In genomic region chr5:107610795-107611194, GRCh38 we compare ENCODE assay signal across 31 cellular contexts. TPM values are rescaled to one million over a fixed set of nuclear protein-coding genes. Genes with fewer than 3 reads are reported as not detected.
"Had no signal": no experiment of that assay in that cellular context is flagged by ENCODE, and none has a peak within 500 bp of the region (broad histone marks: within the 10 kb centered on the region; RNA-seq: fewer than 3 reads in every experiment).

No MANE protein-coding gene starts in this region.

- H3K9me3 Mint-ChIP-seq: activated naive CD4-positive, alpha-beta T cell treated with anti-CD3 and anti-CD28 coated beads, Interleukin-2, amount 50 U/mL, for 24 hours had no signal

- DNase-seq: activated CD4-positive, alpha-beta T cell treated with anti-CD3 and anti-CD28 coated beads for 36 hours; activated CD4-positive, alpha-beta T cell treated with anti-CD3 and anti-CD28 coated beads, Interleukin-2, amount 50 U/mL, for 4 hours; activated CD8-positive, alpha-beta memory T cell treated with anti-CD3 and anti-CD28 coated beads, Interleukin-2, amount 50 U/mL, for 48 hours; activated CD8-positive, alpha-beta T cell treated with anti-CD3 and anti-CD28 coated beads, Interleukin-2, amount 10 ng/mL, durations not matched to agents 7 days and 5 days; activated naive CD4-positive, alpha-beta T cell; activated T-cell treated with anti-CD3 and anti-CD28 coated beads, Interleukin-2, amount 50 U/mL, for 1 hour; aorta; body of pancreas; cerebellar nuclear complex; Kasumi-1; KBM-7; NCI-H1092; NCI-H1417 treated with DMSO at 0.1 percent for 48 hours; NCI-H1694; NCI-H2029; NCI-H2107; NCI-H2171 treated with DMSO at 0.1 percent for 48 hours; NCI-H226; NCI-H526 treated with DMSO at 0.1 percent for 48 hours; NK-92 treated with Interleukin-12 subunit alpha and Interleukin-12 subunit beta, amount 100 ng/mL, for 24 hours; OCI-M1; Peyer's patch; Right ventricle myocardium superior; SJCRH30; T-helper 17 cell; T-helper 9 cell had no signal

- H3K27me3 ChIP-seq: body of pancreas, cardiac muscle cell, Peyer's patch, SJCRH30 had no signal

- H3K4me3 Mint-ChIP-seq: activated CD4-positive, alpha-beta T cell treated with anti-CD3 and anti-CD28 coated beads for 36 hours; activated CD8-positive, alpha-beta T cell treated with anti-CD3 and anti-CD28 coated beads, Interleukin-2, amount 10 ng/mL, durations not matched to agents 7 days and 5 days; activated naive CD4-positive, alpha-beta T cell treated with anti-CD3 and anti-CD28 coated beads, Interleukin-2, amount 50 U/mL, for 24 hours; T-helper 17 cell had no signal

- H3K36me3 Mint-ChIP-seq: activated naive CD4-positive, alpha-beta T cell treated with anti-CD3 and anti-CD28 coated beads, Interleukin-2, amount 50 U/mL, for 24 hours had no signal

- H3K9me3 ChIP-seq: body of pancreas, Peyer's patch had no signal

- H3K36me3 ChIP-seq: cardiac muscle cell, Peyer's patch had no signal

- H3K4me1 Mint-ChIP-seq: activated CD4-positive, alpha-beta T cell treated with anti-CD3 and anti-CD28 coated beads for 36 hours; activated naive CD4-positive, alpha-beta T cell treated with anti-CD3 and anti-CD28 coated beads, Interleukin-2, amount 50 U/mL, for 24 hours; T-helper 17 cell had no signal

- H3K27ac ChIP-seq: body of pancreas, cardiac muscle cell, Peyer's patch, RWPE1, SJCRH30, VCaP had no signal

- H3K27ac Mint-ChIP-seq: activated CD4-positive, alpha-beta T cell treated with anti-CD3 and anti-CD28 coated beads for 36 hours; activated CD8-positive, alpha-beta T cell treated with anti-CD3 and anti-CD28 coated beads, Interleukin-2, amount 10 ng/mL, durations not matched to agents 7 days and 5 days; activated naive CD4-positive, alpha-beta T cell treated with anti-CD3 and anti-CD28 coated beads, Interleukin-2, amount 50 U/mL, for 24 hours; T-helper 17 cell had no signal

- H3K4me1 ChIP-seq: Peyer's patch had no signal

- H3K4me3 ChIP-seq: body of pancreas, cardiac muscle cell, Peyer's patch, SJCRH30 had no signal

- ATAC-seq: activated CD4-positive, alpha-beta T cell treated with anti-CD3 and anti-CD28 coated beads for 36 hours; activated CD8-positive, alpha-beta T cell treated with anti-CD3 and anti-CD28 coated beads, Interleukin-2, amount 10 ng/mL, durations not matched to agents 7 days and 5 days; body of pancreas; T-helper 17 cell had no signal

- FAIRE-seq: TTC549 had no signal

RNA-seq across cellular contexts. Expression of gene EFNA5, which starts 59.9 kb away (rescaled TPM):
- total RNA-seq: activated CD4-positive, alpha-beta T cell treated with anti-CD3 and anti-CD28 coated beads for 36 hours; activated CD8-positive, alpha-beta T cell treated with anti-CD3 and anti-CD28 coated beads, Interleukin-2, amount 10 ng/mL, durations not matched to agents 7 days and 5 days; T-helper 17 cell had no signal
